9 cellular contexts compared by ENCODE assay signal in genomic region chr21:33642896-33643657, GRCh38. TPM values are rescaled to one million over a fixed set of nuclear protein-coding genes. Genes with fewer than 3 reads are reported as not detected.
A peak's percentile ranks its signal among the peaks of the same experiment; 100 is the strongest.
DNase-seq lines count a peak whose midpoint lies in the region; ATAC-seq and TF ChIP-seq lines count a peak whose summit lies in the region.
"Had no signal": no experiment of that assay in that cellular context is flagged by ENCODE, and none has a peak within 500 bp of the region (broad histone marks: within the 10 kb centered on the region; RNA-seq: fewer than 3 reads in every experiment).

No MANE protein-coding gene starts in this region.

- H3K4me2 ChIP-seq in parathyroid adenoma (ENCODE audit: low read length), result peak overlapping the region; percentile 92

- peak overlapping the region; percentile 74 for H2AFZ ChIP-seq in parathyroid adenoma

- no peaks in the 10 kb centered on the region for H3K36me3 Mint-ChIP-seq in activated naive CD8-positive, alpha-beta T cell treated with anti-CD3 and anti-CD28 coated beads, Interleukin-2, amount 50 U/mL, for 24 hours (ENCODE audit: low read depth)

- peak; percentile 41 to 73 (median 71) for DNase-seq in NCI-H1417 (lab: John Stamatoyannopoulos, UW)
- no peak for DNase-seq in NCI-H1417 treated with DMSO at 0.1 percent for 48 hours (lab: John Stamatoyannopoulos, UW)
- no peak for DNase-seq in NT2/D1 (ENCODE audit: low read depth, low spot score)
- peak; percentile 33 for DNase-seq in activated naive CD8-positive, alpha-beta T cell treated with anti-CD3 and anti-CD28 coated beads, Interleukin-2, amount 50 U/mL, for 24 hours
- DNase-seq in heart left ventricle, result peak; percentile 31 to 71 (median 34)

- peaks cover 13% of the 10 kb centered on the region for H3K4me1 Mint-ChIP-seq in activated naive CD8-positive, alpha-beta T cell treated with anti-CD3 and anti-CD28 coated beads, Interleukin-2, amount 50 U/mL, for 24 hours

- H3K9me3 Mint-ChIP-seq in activated naive CD8-positive, alpha-beta T cell treated with anti-CD3 and anti-CD28 coated beads, Interleukin-2, amount 50 U/mL, for 24 hours, result no peaks in the 10 kb centered on the region
- H3K9me3 Mint-ChIP-seq: activated naive CD4-positive, alpha-beta T cell treated with anti-CD3 and anti-CD28 coated beads, Interleukin-2, amount 50 U/mL, for 72 hours had no signal

- intact Hi-C loops in heart left ventricle (cut with DNase I), result loop anchor here in 9 of 10 donors (5.0 to 10.0 kb wide), 11 partner anchors 44 to 254 kb away; no protein-coding TSS in a partner anchor

- H3K79me2 ChIP-seq in parathyroid adenoma, result peaks cover 28% of the 10 kb centered on the region

- H3K4me1 ChIP-seq in NT2/D1 (ENCODE audit: insufficient read depth, insufficient read length) (no peaks in the 10 kb centered on the region), heart left ventricle (peaks cover 0 to 37% (median 20%) of the 10 kb centered on the region in 12 donors), parathyroid adenoma (peaks cover 2% of the 10 kb centered on the region)

- peak overlapping the region; percentile 94 for H3K4me3 ChIP-seq in NT2/D1 (ENCODE audit: insufficient read length, low read depth)
- H3K4me3 ChIP-seq in heart left ventricle, result peak overlapping the region; percentile 71 to 93 (median 89)
- peak overlapping the region; percentile 71 for H3K4me3 ChIP-seq in parathyroid adenoma (ENCODE audit: low read depth, low read length)

- H3K27ac Mint-ChIP-seq in activated naive CD8-positive, alpha-beta T cell treated with anti-CD3 and anti-CD28 coated beads, Interleukin-2, amount 50 U/mL, for 24 hours, result no peak overlapping the region

- TF ChIP-seq CTCF in heart left ventricle (IDR thresholded peaks at IDR 0.05), result peak in 1 of 12 donors; percentile 1
- no peak for TF ChIP-seq CTCF in parathyroid adenoma (IDR thresholded peaks at IDR 0.05)

- H3K4me3 Mint-ChIP-seq in activated naive CD8-positive, alpha-beta T cell treated with anti-CD3 and anti-CD28 coated beads, Interleukin-2, amount 50 U/mL, for 24 hours, result peak overlapping the region; percentile 82

- H3K9ac ChIP-seq in NT2/D1 (ENCODE audit: insufficient read length, low read depth) (peak overlapping the region; percentile 94), parathyroid adenoma (no peak overlapping the region)

- no peaks in the 10 kb centered on the region for H3K27me3 ChIP-seq in NT2/D1 (ENCODE audit: insufficient read depth, insufficient read length)
- H3K27me3 ChIP-seq in heart left ventricle, result no peaks in the 10 kb centered on the region
- no peaks in the 10 kb centered on the region for H3K27me3 ChIP-seq in parathyroid adenoma (ENCODE audit: control insufficient read depth, insufficient read depth, low read length)

- ATAC-seq in activated naive CD8-positive, alpha-beta T cell treated with anti-CD3 and anti-CD28 coated beads, Interleukin-2, amount 50 U/mL, for 24 hours, result no peak
- ATAC-seq in heart left ventricle (peak in 1 of 4 donors; percentile 0), GM19467 (IDR thresholded peaks at IDR 0.05; ENCODE audit: unreplicated experiment) (no peak), GM21717 (IDR thresholded peaks at IDR 0.05; ENCODE audit: unreplicated experiment) (no peak)

- WGBS in heart left ventricle, 4 donors, result 0 to 1% (median 1%) methylated on average over 43 to 78 of the region's 78 CpGs

- peaks cover 16% of the 10 kb centered on the region for H3K36me3 ChIP-seq in NT2/D1 (ENCODE audit: insufficient read depth, insufficient read length, low read length)
- H3K36me3 ChIP-seq in heart left ventricle, result peaks cover 0 to 4% (median 0%) of the 10 kb centered on the region in 9 donors
- H3K36me3 ChIP-seq in parathyroid adenoma (ENCODE audit: control insufficient read depth, insufficient read depth, low read length), result no peaks in the 10 kb centered on the region

- TF ChIP-seq POLR2A in heart left ventricle (IDR thresholded peaks at IDR 0.05), result no peak

- H3K27ac ChIP-seq in heart left ventricle (peak overlapping the region; percentile 59 to 97 (median 87)), parathyroid adenoma (peak overlapping the region; percentile 16)

- peaks cover 24% of the 10 kb centered on the region for H3K27me3 Mint-ChIP-seq in activated naive CD8-positive, alpha-beta T cell treated with anti-CD3 and anti-CD28 coated beads, Interleukin-2, amount 50 U/mL, for 24 hours

- H3K9me3 ChIP-seq in NT2/D1 (ENCODE audit: insufficient read depth, low read length), result no peaks in the 10 kb centered on the region
- H3K9me3 ChIP-seq in heart left ventricle, result no peaks in the 10 kb centered on the region
- no peaks in the 10 kb centered on the region for H3K9me3 ChIP-seq in parathyroid adenoma (ENCODE audit: control insufficient read depth, low read length)

RNA-seq across cellular contexts. Expression of gene ITSN1, which starts 0.8 kb away (rescaled TPM):
- 10 to 100 TPM; 22.8 to 51.5 (median 42.3) TPM for total RNA-seq in heart left ventricle
- 10 to 100 TPM; 17.2 to 25.9 TPM for polyA plus RNA-seq in heart left ventricle

RNA-seq across cellular contexts. Expression of gene CRYZL1, which starts 1.5 kb away (rescaled TPM):
- 10 to 100 TPM; 15.2 to 33.8 (median 25.3) TPM for total RNA-seq in heart left ventricle
- 10 to 100 TPM; 17.0 to 17.7 TPM for polyA plus RNA-seq in heart left ventricle

RNA-seq across cellular contexts. Expression of gene DONSON, which starts 54.6 kb away (rescaled TPM):
- total RNA-seq in heart left ventricle, result 1 to 10 TPM; 4.0 to 9.3 (median 5.4) TPM
- 10 to 100 TPM in 1 of 2 donors, 1 to 10 TPM in 1; 5.8 to 18.6 TPM for polyA plus RNA-seq in heart left ventricle

Comparison
In these comparisons a context has a peak if more than half of its experiments do, and no peak if none do; other contexts are left out.
1. DNase-seq: peak in NCI-H1417 (3 of 3), activated naive CD8-positive, alpha-beta T cell treated with anti-CD3 and anti-CD28 coated beads, Interleukin-2, amount 50 U/mL, for 24 hours (single experiment) and heart left ventricle (5 of 5); none in NCI-H1417 treated with DMSO at 0.1 percent for 48 hours (single experiment) and NT2/D1 (single experiment).
2. Peak in every context shown above with its lines, with median percentiles within 50 percentile points of each other: H3K4me3 ChIP-seq.